ENCODE assay signal across 32 cellular contexts in genomic region chr10:94398762-94399161, GRCh38. TPM values are rescaled to one million over a fixed set of nuclear protein-coding genes. Genes with fewer than 3 reads are reported as not detected.
"Had no signal": no experiment of that assay in that cellular context is flagged by ENCODE, and none has a peak within 500 bp of the region (broad histone marks: within the 10 kb centered on the region; RNA-seq: fewer than 3 reads in every experiment).

No MANE protein-coding gene starts in this region.

- H3K4me3 ChIP-seq: neural progenitor cell, ovary, psoas muscle, right lobe of liver, sigmoid colon, spleen, suprapubic skin, testis, tibial artery, transverse colon, upper lobe of right lung, uterus had no signal

- H3K4me1 Mint-ChIP-seq: stimulated activated naive CD8-positive, alpha-beta T cell treated with anti-CD3 and anti-CD28 coated beads, Interleukin-15, amount 100 ng/mL, for 72 hours had no signal

- H3K9ac ChIP-seq: neural progenitor cell, parathyroid adenoma had no signal

- H3K27me3 ChIP-seq: ovary, right lobe of liver, sigmoid colon, suprapubic skin, testis, tibial artery, transverse colon, uterus had no signal

- H3K4me2 ChIP-seq: neural progenitor cell had no signal

- H3K4me1 ChIP-seq: neural progenitor cell, parathyroid adenoma, psoas muscle, right lobe of liver, suprapubic skin, testis, tibial artery, upper lobe of right lung, uterus had no signal

- H3K27ac ChIP-seq: neural progenitor cell, ovary, parathyroid adenoma, psoas muscle, right lobe of liver, sigmoid colon, spleen, suprapubic skin, testis, tibial artery, transverse colon, upper lobe of right lung, uterus had no signal

- DNase-seq: naive thymus-derived CD8-positive, alpha-beta T cell; nephron progenitor cell; occipital lobe; ovary; posterior cingulate gyrus; psoas muscle; right cardiac atrium; right lobe of liver; sigmoid colon; small intestine; spleen; stimulated activated CD4-positive, alpha-beta T cell treated with anti-CD3 and anti-CD28 coated beads, Interleukin-12 subunit alpha, Interleukin-12 subunit beta, amount 100 ng/mL, for 4 hours; stimulated activated CD4-positive, alpha-beta T cell treated with anti-CD3 and anti-CD28 coated beads, Interleukin-1b, Interleukin-23, amount 100 ng/mL, for 48 hours; stimulated activated CD4-positive, alpha-beta T cell treated with anti-CD3 and anti-CD28 coated beads, Interleukin-4, amount 100 ng/mL, for 1 hour; stimulated activated CD4-positive, alpha-beta T cell treated with anti-CD3 and anti-CD28 coated beads, Interleukin-4, amount 100 ng/mL, for 4 hours; stimulated activated CD8-positive, alpha-beta memory T cell treated with anti-CD3 and anti-CD28 coated beads, Interleukin-4, amount 100 ng/mL, for 48 hours; stimulated activated naive CD4-positive, alpha-beta T cell; stimulated activated naive CD8-positive, alpha-beta T cell treated with anti-CD3 and anti-CD28 coated beads, Interleukin-15, amount 100 ng/mL, for 72 hours; stimulated activated naive CD8-positive, alpha-beta T cell treated with anti-CD3 and anti-CD28 coated beads, Interleukin-15, Interleukin-2, amounts not matched to agents 100 U/mL and 50 U/mL, for 24 hours; substantia nigra; testis; tibial artery; transverse colon; upper lobe of right lung; uterus had no signal

- H3K27ac Mint-ChIP-seq: natural killer cell treated with Interleukin-12 subunit alpha and Interleukin-12 subunit beta and Interleukin-15 and Interleukin-18, amount 100 ng/mL, for 72 hours; nephron progenitor cell; neural progenitor cell; progenitor cell of endocrine pancreas; stimulated activated memory B cell treated with anti-CD40 and anti-IgM and Interleukin-4, amounts not matched to agents 10 μg/mL and 1 μg/mL and 100 μg/mL, for 72 hours; stimulated activated naive CD8-positive, alpha-beta T cell treated with anti-CD3 and anti-CD28 coated beads, Interleukin-15, amount 100 ng/mL, for 72 hours; type B pancreatic cell had no signal

- H2AFZ ChIP-seq: neural progenitor cell, parathyroid adenoma had no signal

- H3K36me3 Mint-ChIP-seq: natural killer cell treated with Interleukin-12 subunit alpha and Interleukin-12 subunit beta and Interleukin-15 and Interleukin-18, amount 100 ng/mL, for 72 hours; neural progenitor cell; stimulated activated memory B cell treated with anti-CD40 and anti-IgM and Interleukin-4, amounts not matched to agents 10 μg/mL and 1 μg/mL and 100 μg/mL, for 72 hours; type B pancreatic cell had no signal

- H3K27me3 Mint-ChIP-seq: progenitor cell of endocrine pancreas; stimulated activated memory B cell treated with anti-CD40 and anti-IgM and Interleukin-4, amounts not matched to agents 10 μg/mL and 1 μg/mL and 100 μg/mL, for 72 hours had no signal

- H3K4me3 Mint-ChIP-seq: naive thymus-derived CD8-positive, alpha-beta T cell; natural killer cell treated with Interleukin-12 subunit alpha and Interleukin-12 subunit beta and Interleukin-15 and Interleukin-18, amount 100 ng/mL, for 72 hours; nephron progenitor cell; neural progenitor cell; stimulated activated memory B cell treated with anti-CD40 and anti-IgM and Interleukin-4, amounts not matched to agents 10 μg/mL and 1 μg/mL and 100 μg/mL, for 72 hours; stimulated activated naive CD8-positive, alpha-beta T cell treated with anti-CD3 and anti-CD28 coated beads, Interleukin-15, amount 100 ng/mL, for 72 hours; type B pancreatic cell had no signal

- H3K9me3 ChIP-seq: ovary, psoas muscle, right lobe of liver, sigmoid colon, spleen, suprapubic skin, testis, tibial artery, transverse colon, upper lobe of right lung, uterus had no signal

- ATAC-seq: naive thymus-derived CD8-positive, alpha-beta T cell; natural killer cell treated with Interleukin-12 subunit alpha and Interleukin-12 subunit beta and Interleukin-15 and Interleukin-18, amount 100 ng/mL, for 72 hours; psoas muscle; right cardiac atrium; right lobe of liver; stimulated activated memory B cell treated with anti-CD40 and anti-IgM and Interleukin-4, amounts not matched to agents 10 μg/mL and 1 μg/mL and 100 μg/mL, for 72 hours; stimulated activated naive CD8-positive, alpha-beta T cell treated with anti-CD3 and anti-CD28 coated beads, Interleukin-15, amount 100 ng/mL, for 72 hours; stimulated activated naive CD8-positive, alpha-beta T cell treated with anti-CD3 and anti-CD28 coated beads, Interleukin-15, Interleukin-2, amounts not matched to agents 100 U/mL and 50 U/mL, for 24 hours; upper lobe of right lung had no signal

- H3K36me3 ChIP-seq: neural progenitor cell, ovary, right lobe of liver, sigmoid colon, spleen, suprapubic skin, tibial artery, transverse colon, upper lobe of right lung, uterus had no signal

- H3K9me3 Mint-ChIP-seq: natural killer cell treated with Interleukin-12 subunit alpha and Interleukin-12 subunit beta and Interleukin-15 and Interleukin-18, amount 100 ng/mL, for 72 hours; stimulated activated memory B cell treated with anti-CD40 and anti-IgM and Interleukin-4, amounts not matched to agents 10 μg/mL and 1 μg/mL and 100 μg/mL, for 72 hours; stimulated activated naive CD8-positive, alpha-beta T cell treated with anti-CD3 and anti-CD28 coated beads, Interleukin-15, amount 100 ng/mL, for 72 hours had no signal

RNA-seq across cellular contexts. Expression of gene TBC1D12, which starts 3.6 kb away (rescaled TPM):
- polyA plus RNA-seq: naive thymus-derived CD8-positive, alpha-beta T cell had no signal
